Comparison of ENCODE assay signal across 9 cellular contexts in the genomic region with DNA sequence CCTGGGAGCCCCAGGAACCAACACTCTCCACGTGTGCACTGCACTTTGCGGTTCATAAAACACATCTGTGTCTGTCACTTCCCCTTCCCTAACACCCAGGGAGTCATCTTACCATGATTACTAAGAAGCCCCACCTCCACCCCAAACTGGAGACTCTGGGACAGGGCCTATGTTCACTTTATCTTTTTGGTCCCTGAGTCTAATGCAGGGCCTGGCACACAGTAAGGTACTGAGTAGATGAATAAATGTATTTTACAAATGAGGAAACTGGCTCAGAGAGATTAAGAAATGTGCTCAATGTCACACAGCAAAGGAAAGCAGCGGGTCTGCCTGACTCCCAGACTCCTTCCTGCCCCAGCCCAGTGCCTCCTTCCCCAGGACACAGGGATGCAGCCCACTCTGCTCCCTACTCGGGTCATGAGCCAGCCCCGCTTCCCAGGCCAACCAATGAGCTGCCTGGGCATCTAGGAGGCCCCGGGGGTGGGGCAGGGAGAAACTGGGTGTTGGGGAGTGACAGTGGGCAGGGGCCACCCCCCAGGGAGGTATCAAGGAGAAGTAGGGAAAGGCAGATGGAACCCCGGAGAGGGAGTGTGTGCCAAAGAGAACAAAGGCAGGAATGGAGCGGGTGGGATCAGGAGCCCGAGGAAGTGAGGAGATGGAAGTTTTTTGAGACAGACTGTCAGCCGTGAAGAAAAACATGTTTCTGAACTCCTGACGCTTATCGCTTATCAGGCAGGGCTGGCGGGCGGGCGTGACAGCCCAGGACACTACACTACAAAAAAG. TPM values are rescaled to one million over a fixed set of nuclear protein-coding genes. Genes with fewer than 3 reads are reported as not detected.
DNase-seq lines count a peak whose midpoint lies in the region; ATAC-seq and TF ChIP-seq lines count a peak whose summit lies in the region.
"Had no signal": no experiment of that assay in that cellular context is flagged by ENCODE, and none has a peak within 500 bp of the region (broad histone marks: within the 10 kb centered on the region; RNA-seq: fewer than 3 reads in every experiment).

No MANE protein-coding gene starts in this region.

- intact Hi-C loops in natural killer cell (cut with micrococcal nuclease) = no loop called here

- no peaks in the 10 kb centered on the region for H3K36me3 ChIP-seq in adipocyte (ENCODE audit: control insufficient read depth, insufficient read depth, low read length, severe bottlenecking)

- DNase-seq in natural killer cell = no peak
- DNase-seq in natural killer cell treated with Interleukin-12 subunit alpha and Interleukin-12 subunit beta and Interleukin-15 and Interleukin-18, amount 100 ng/mL, for 72 hours (ENCODE audit: low spot score) = no peak
- no peak for DNase-seq in adipocyte (ENCODE audit: low read depth)
- peak; percentile 56 for DNase-seq in kidney tubule cell (ENCODE audit: low spot score)
- DNase-seq in NCI-H1417 (lab: John Stamatoyannopoulos, UW) = no peak

- H3K9ac ChIP-seq in adipocyte (ENCODE audit: low read length) = peak overlapping the region; percentile 8

- H3K9me3 ChIP-seq in adipocyte (ENCODE audit: control insufficient read depth, low read length) = no peaks in the 10 kb centered on the region

- no peaks in the 10 kb centered on the region for H3K36me3 Mint-ChIP-seq in natural killer cell
- no peaks in the 10 kb centered on the region for H3K36me3 Mint-ChIP-seq in natural killer cell treated with Interleukin-12 subunit alpha and Interleukin-12 subunit beta and Interleukin-15 and Interleukin-18, amount 100 ng/mL, for 72 hours
- H3K36me3 Mint-ChIP-seq: activated naive CD4-positive, alpha-beta T cell treated with anti-CD3 and anti-CD28 coated beads, Interleukin-2, amount 50 U/mL, for 24 hours had no signal

- no peaks in the 10 kb centered on the region for H3K9me3 Mint-ChIP-seq in natural killer cell
- no peaks in the 10 kb centered on the region for H3K9me3 Mint-ChIP-seq in natural killer cell treated with Interleukin-12 subunit alpha and Interleukin-12 subunit beta and Interleukin-15 and Interleukin-18, amount 100 ng/mL, for 72 hours
- H3K9me3 Mint-ChIP-seq: activated naive CD4-positive, alpha-beta T cell treated with anti-CD3 and anti-CD28 coated beads, Interleukin-2, amount 50 U/mL, for 24 hours had no signal

- no peak overlapping the region for H3K4me3 Mint-ChIP-seq in natural killer cell
- no peak overlapping the region for H3K4me3 Mint-ChIP-seq in natural killer cell treated with Interleukin-12 subunit alpha and Interleukin-12 subunit beta and Interleukin-15 and Interleukin-18, amount 100 ng/mL, for 72 hours
- H3K4me3 Mint-ChIP-seq: activated naive CD4-positive, alpha-beta T cell treated with anti-CD3 and anti-CD28 coated beads, Interleukin-2, amount 50 U/mL, for 24 hours had no signal

- no peak for TF ChIP-seq POLR2A in GM18505 (IDR thresholded peaks at IDR 0.05; ENCODE audit: borderline replicate concordance, extremely low read depth, insufficient read depth, insufficient read length)

- H3K4me3 ChIP-seq in adipocyte (ENCODE audit: low read length) = no peak overlapping the region

- no peak for TF ChIP-seq CTCF in natural killer cell (IDR thresholded peaks at IDR 0.05)

- H3K27me3 Mint-ChIP-seq in natural killer cell (ENCODE audit: low read depth in 2 of 2) = no peaks in the 10 kb centered on the region
- peaks cover 0 to 4% of the 10 kb centered on the region in 2 donors for H3K27me3 Mint-ChIP-seq in natural killer cell treated with Interleukin-12 subunit alpha and Interleukin-12 subunit beta and Interleukin-15 and Interleukin-18, amount 100 ng/mL, for 72 hours
- H3K27me3 Mint-ChIP-seq: activated naive CD4-positive, alpha-beta T cell treated with anti-CD3 and anti-CD28 coated beads, Interleukin-2, amount 50 U/mL, for 24 hours had no signal

- peak; percentile 47 to 63 (median 50) for ATAC-seq in natural killer cell
- no peak for ATAC-seq in natural killer cell treated with Interleukin-12 subunit alpha and Interleukin-12 subunit beta and Interleukin-15 and Interleukin-18, amount 100 ng/mL, for 72 hours
- ATAC-seq in HG03378 (IDR thresholded peaks at IDR 0.05; ENCODE audit: unreplicated experiment) = no peak
- ATAC-seq in GM18505 (IDR thresholded peaks at IDR 0.05; ENCODE audit: unreplicated experiment) = no peak
- ATAC-seq in GM19328 (IDR thresholded peaks at IDR 0.05; ENCODE audit: unreplicated experiment) = no peak

- H3K4me1 ChIP-seq in adipocyte (ENCODE audit: control insufficient read depth, insufficient read depth, low read length) = peaks cover 46% of the 10 kb centered on the region

- H3K27me3 ChIP-seq in adipocyte (replicated peaks; ENCODE audit: control insufficient read depth, insufficient read depth, low read length) = no peaks in the 10 kb centered on the region

- H3K27ac Mint-ChIP-seq in natural killer cell = peak overlapping the region in 1 of 2 donors; percentile 29
- H3K27ac Mint-ChIP-seq in natural killer cell treated with Interleukin-12 subunit alpha and Interleukin-12 subunit beta and Interleukin-15 and Interleukin-18, amount 100 ng/mL, for 72 hours = peak overlapping the region in 1 of 2 donors; percentile 16
- H3K27ac Mint-ChIP-seq: activated naive CD4-positive, alpha-beta T cell treated with anti-CD3 and anti-CD28 coated beads, Interleukin-2, amount 50 U/mL, for 24 hours had no signal

- peaks cover 0 to 34% of the 10 kb centered on the region in 2 donors for H3K4me1 Mint-ChIP-seq in natural killer cell
- H3K4me1 Mint-ChIP-seq in natural killer cell treated with Interleukin-12 subunit alpha and Interleukin-12 subunit beta and Interleukin-15 and Interleukin-18, amount 100 ng/mL, for 72 hours (ENCODE audit: low read depth in 2 of 2) = peaks cover 10 to 13% of the 10 kb centered on the region in 2 donors
- H3K4me1 Mint-ChIP-seq: activated naive CD4-positive, alpha-beta T cell treated with anti-CD3 and anti-CD28 coated beads, Interleukin-2, amount 50 U/mL, for 24 hours had no signal

RNA-seq across cellular contexts. Expression of gene SHB, which starts 30.5 kb away (rescaled TPM):
- 1 to 10 TPM; 2.7 to 7.1 (median 2.9) TPM for total RNA-seq in natural killer cell
- total RNA-seq in natural killer cell treated with Interleukin-12 subunit alpha and Interleukin-12 subunit beta and Interleukin-15 and Interleukin-18, amount 100 ng/mL, for 72 hours = 1 to 10 TPM in 1 of 2 donors, under 1 TPM in 1; 0.14 to 1.6 TPM

Comparison
In these comparisons a context has a peak if more than half of its experiments do, and no peak if none do; other contexts are left out.
1. ATAC-seq: peak in natural killer cell (3 of 3); none in natural killer cell treated with Interleukin-12 subunit alpha and Interleukin-12 subunit beta and Interleukin-15 and Interleukin-18, amount 100 ng/mL, for 72 hours (0 of 2), HG03378 (single experiment), GM18505 (single experiment) and GM19328 (single experiment).